2 cellular contexts compared by ENCODE assay signal in the genomic region with DNA sequence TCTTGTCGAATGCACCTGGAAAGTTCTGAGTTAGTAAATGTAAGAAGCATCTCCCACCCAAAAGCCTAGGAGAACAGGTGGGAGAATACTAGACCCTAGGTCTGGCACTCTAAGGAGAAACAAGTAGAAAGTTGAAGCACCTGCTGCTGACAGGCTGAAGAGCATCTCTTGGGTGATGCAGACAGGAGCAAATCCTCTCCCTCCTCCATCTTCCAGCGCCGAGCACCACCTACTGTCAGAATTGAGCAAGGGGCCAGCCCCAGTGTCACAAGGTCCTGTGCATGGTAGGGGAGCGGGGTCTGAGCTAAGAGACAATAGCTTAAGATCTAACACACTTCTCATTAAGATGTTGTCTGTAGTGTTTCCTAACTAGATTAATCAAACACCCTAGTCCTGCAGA.
TF ChIP-seq lines count a peak whose summit lies in the region.

No MANE protein-coding gene starts in this region.

TF ChIP-seq in GM23338, 12 proteins besides CTCF, POLR2A, EP300 and RAD21 (continued from another document):
- TF ChIP-seq NANOG (IDR thresholded peaks at IDR 0.05; ENCODE audit: borderline replicate concordance) (no peak), REST (IDR thresholded peaks at IDR 0.05; ENCODE audit: unreplicated experiment) (no peak), POLR2AphosphoS5 (IDR thresholded peaks at IDR 0.05; ENCODE audit: low read depth) (no peak), CREB1 (CRISPR knock-in tag; IDR thresholded peaks at IDR 0.05; ENCODE audit: low read depth) (no peak), ZNF114 (CRISPR knock-in tag; IDR thresholded peaks at IDR 0.05) (no peak)
- TF ChIP-seq, protein P1, sequence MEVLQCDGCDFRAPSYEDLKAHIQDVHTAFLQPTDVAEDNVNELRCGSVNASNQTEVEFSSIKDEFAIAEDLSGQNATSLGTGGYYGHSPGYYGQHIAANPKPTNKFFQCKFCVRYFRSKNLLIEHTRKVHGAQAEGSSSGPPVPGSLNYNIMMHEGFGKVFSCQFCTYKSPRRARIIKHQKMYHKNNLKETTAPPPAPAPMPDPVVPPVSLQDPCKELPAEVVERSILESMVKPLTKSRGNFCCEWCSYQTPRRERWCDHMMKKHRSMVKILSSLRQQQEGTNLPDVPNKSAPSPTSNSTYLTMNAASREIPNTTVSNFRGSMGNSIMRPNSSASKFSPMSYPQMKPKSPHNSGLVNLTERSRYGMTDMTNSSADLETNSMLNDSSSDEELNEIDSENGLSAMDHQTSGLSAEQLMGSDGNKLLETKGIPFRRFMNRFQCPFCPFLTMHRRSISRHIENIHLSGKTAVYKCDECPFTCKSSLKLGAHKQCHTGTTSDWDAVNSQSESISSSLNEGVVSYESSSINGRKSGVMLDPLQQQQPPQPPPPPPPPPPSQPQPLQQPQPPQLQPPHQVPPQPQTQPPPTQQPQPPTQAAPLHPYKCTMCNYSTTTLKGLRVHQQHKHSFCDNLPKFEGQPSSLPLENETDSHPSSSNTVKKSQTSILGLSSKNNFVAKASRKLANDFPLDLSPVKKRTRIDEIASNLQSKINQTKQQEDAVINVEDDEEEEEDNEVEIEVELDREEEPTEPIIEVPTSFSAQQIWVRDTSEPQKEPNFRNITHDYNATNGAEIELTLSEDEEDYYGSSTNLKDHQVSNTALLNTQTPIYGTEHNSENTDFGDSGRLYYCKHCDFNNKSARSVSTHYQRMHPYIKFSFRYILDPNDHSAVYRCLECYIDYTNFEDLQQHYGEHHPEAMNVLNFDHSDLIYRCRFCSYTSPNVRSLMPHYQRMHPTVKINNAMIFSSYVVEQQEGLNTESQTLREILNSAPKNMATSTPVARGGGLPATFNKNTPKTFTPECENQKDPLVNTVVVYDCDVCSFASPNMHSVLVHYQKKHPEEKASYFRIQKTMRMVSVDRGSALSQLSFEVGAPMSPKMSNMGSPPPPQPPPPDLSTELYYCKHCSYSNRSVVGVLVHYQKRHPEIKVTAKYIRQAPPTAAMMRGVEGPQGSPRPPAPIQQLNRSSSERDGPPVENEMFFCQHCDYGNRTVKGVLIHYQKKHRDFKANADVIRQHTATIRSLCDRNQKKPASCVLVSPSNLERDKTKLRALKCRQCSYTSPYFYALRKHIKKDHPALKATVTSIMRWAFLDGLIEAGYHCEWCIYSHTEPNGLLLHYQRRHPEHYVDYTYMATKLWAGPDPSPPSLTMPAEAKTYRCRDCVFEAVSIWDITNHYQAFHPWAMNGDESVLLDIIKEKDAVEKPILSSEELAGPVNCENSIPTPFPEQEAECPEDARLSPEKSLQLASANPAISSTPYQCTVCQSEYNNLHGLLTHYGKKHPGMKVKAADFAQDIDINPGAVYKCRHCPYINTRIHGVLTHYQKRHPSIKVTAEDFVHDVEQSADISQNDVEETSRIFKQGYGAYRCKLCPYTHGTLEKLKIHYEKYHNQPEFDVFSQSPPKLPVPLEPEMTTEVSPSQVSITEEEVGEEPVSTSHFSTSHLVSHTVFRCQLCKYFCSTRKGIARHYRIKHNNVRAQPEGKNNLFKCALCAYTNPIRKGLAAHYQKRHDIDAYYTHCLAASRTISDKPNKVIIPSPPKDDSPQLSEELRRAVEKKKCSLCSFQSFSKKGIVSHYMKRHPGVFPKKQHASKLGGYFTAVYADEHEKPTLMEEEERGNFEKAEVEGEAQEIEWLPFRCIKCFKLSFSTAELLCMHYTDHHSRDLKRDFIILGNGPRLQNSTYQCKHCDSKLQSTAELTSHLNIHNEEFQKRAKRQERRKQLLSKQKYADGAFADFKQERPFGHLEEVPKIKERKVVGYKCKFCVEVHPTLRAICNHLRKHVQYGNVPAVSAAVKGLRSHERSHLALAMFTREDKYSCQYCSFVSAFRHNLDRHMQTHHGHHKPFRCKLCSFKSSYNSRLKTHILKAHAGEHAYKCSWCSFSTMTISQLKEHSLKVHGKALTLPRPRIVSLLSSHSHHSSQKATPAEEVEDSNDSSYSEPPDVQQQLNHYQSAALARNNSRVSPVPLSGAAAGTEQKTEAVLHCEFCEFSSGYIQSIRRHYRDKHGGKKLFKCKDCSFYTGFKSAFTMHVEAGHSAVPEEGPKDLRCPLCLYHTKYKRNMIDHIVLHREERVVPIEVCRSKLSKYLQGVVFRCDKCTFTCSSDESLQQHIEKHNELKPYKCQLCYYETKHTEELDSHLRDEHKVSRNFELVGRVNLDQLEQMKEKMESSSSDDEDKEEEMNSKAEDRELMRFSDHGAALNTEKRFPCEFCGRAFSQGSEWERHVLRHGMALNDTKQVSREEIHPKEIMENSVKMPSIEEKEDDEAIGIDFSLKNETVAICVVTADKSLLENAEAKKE (CRISPR knock-in tag; IDR thresholded peaks at IDR 0.05) = no peak

TF ChIP-seq in SK-N-SH treated with all-trans-retinoic acid at 6 μM for 48 hours, 23 proteins besides CTCF, POLR2A, EP300 and RAD21 (continued from another document):
- TF ChIP-seq, protein P2, sequence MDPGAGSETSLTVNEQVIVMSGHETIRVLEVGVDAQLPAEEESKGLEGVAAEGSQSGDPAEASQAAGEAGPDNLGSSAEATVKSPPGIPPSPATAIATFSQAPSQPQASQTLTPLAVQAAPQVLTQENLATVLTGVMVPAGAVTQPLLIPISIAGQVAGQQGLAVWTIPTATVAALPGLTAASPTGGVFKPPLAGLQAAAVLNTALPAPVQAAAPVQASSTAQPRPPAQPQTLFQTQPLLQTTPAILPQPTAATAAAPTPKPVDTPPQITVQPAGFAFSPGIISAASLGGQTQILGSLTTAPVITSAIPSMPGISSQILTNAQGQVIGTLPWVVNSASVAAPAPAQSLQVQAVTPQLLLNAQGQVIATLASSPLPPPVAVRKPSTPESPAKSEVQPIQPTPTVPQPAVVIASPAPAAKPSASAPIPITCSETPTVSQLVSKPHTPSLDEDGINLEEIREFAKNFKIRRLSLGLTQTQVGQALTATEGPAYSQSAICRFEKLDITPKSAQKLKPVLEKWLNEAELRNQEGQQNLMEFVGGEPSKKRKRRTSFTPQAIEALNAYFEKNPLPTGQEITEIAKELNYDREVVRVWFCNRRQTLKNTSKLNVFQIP (CRISPR knock-in tag; IDR thresholded peaks at IDR 0.05; ENCODE audit: borderline replicate concordance, low read depth) = no peak
- TF ChIP-seq ZFP3 (CRISPR knock-in tag; IDR thresholded peaks at IDR 0.05) (no peak), RARB (CRISPR knock-in tag; IDR thresholded peaks at IDR 0.05) (no peak), ARNTL (CRISPR knock-in tag; IDR thresholded peaks at IDR 0.05; ENCODE audit: borderline replicate concordance, low read depth) (no peak), BACH2 (CRISPR knock-in tag; IDR thresholded peaks at IDR 0.05; ENCODE audit: borderline replicate concordance) (no peak), ZNF565 (CRISPR knock-in tag; conservative IDR thresholded peaks at IDR 0.05; ENCODE audit: low read depth) (no peak), PPARA (CRISPR knock-in tag; IDR thresholded peaks at IDR 0.05; ENCODE audit: borderline replicate concordance) (no peak), TCF4 (CRISPR knock-in tag; IDR thresholded peaks at IDR 0.05; ENCODE audit: borderline replicate concordance) (no peak), ISL1 (CRISPR knock-in tag; IDR thresholded peaks at IDR 0.05) (no peak), ZNF70 (CRISPR knock-in tag; IDR thresholded peaks at IDR 0.05) (no peak), ZNF8 (CRISPR knock-in tag; IDR thresholded peaks at IDR 0.05) (no peak), OSR1 (CRISPR knock-in tag; IDR thresholded peaks at IDR 0.05) (no peak), SNAI2 (CRISPR knock-in tag; IDR thresholded peaks at IDR 0.05) (no peak)
